Comparison of ENCODE assay signal across 22 cellular contexts in genomic region chr20:11429889-11430580, GRCh38.
A peak's percentile ranks its signal among the peaks of the same experiment; 100 is the strongest.
DNase-seq lines count a peak whose midpoint lies in the region; ATAC-seq and TF ChIP-seq lines count a peak whose summit lies in the region.
"Had no signal": no experiment of that assay in that cellular context is flagged by ENCODE, and none has a peak within 500 bp of the region (broad histone marks: within the 10 kb centered on the region; RNA-seq: fewer than 3 reads in every experiment).

No MANE protein-coding gene starts in this region.

- no peak overlapping the region for H3K4me2 ChIP-seq in neural cell (ENCODE audit: low read length)
- H3K4me2 ChIP-seq: KMS-11 had no signal

- H3K4me1 Mint-ChIP-seq in glutamatergic neuron (ENCODE audit: low read depth, unreplicated experiment), result peaks cover 3% of the 10 kb centered on the region
- H3K4me1 Mint-ChIP-seq in type B pancreatic cell (ENCODE audit: unreplicated experiment), result peaks cover 19% of the 10 kb centered on the region
- H3K4me1 Mint-ChIP-seq: CD4-positive, CD25-positive, alpha-beta regulatory T cell had no signal

- no peak for TF ChIP-seq EP300 in neural cell (conservative IDR thresholded peaks at IDR 0.05; ENCODE audit: poor library complexity, severe bottlenecking)

- H3K27ac ChIP-seq in cardiac muscle cell, result peak overlapping the region; percentile 34
- H3K27ac ChIP-seq in heart left ventricle, result no peak overlapping the region
- H3K27ac ChIP-seq in neural cell (ENCODE audit: low read length), result peak overlapping the region; percentile 28
- H3K27ac ChIP-seq: KMS-11, SK-N-MC had no signal

- no peaks in the 10 kb centered on the region for H3K4me1 ChIP-seq in cardiac muscle cell (ENCODE audit: low read depth)
- H3K4me1 ChIP-seq in heart left ventricle, result no peaks in the 10 kb centered on the region
- H3K4me1 ChIP-seq: BE2C had no signal

- no peaks in the 10 kb centered on the region for H3K27me3 ChIP-seq in cardiac muscle cell
- no peaks in the 10 kb centered on the region for H3K27me3 ChIP-seq in heart left ventricle
- H3K27me3 ChIP-seq in neural cell (ENCODE audit: insufficient read depth, low read depth, low read length), result no peaks in the 10 kb centered on the region
- H3K27me3 ChIP-seq: BE2C had no signal

- H3K9me2 ChIP-seq in neural cell (ENCODE audit: insufficient read depth, low read length), result no peaks in the 10 kb centered on the region

- H3K9me3 Mint-ChIP-seq in glutamatergic neuron (ENCODE audit: unreplicated experiment), result no peaks in the 10 kb centered on the region
- H3K9me3 Mint-ChIP-seq in type B pancreatic cell, result no peaks in the 10 kb centered on the region

- H3K4me3 Mint-ChIP-seq in glutamatergic neuron (ENCODE audit: unreplicated experiment) (no peak overlapping the region), type B pancreatic cell (peak overlapping the region; percentile 23)
- H3K4me3 Mint-ChIP-seq: CD4-positive, CD25-positive, alpha-beta regulatory T cell had no signal

- no peak for ATAC-seq in heart left ventricle
- ATAC-seq: HepG2 had no signal

- H3F3A ChIP-seq in neural cell (ENCODE audit: insufficient read depth, low read length, poor library complexity, severe bottlenecking), result no peaks in the 10 kb centered on the region

- H3K79me2 ChIP-seq in neural cell (replicated peaks; ENCODE audit: insufficient read depth, low read length), result no peaks in the 10 kb centered on the region

- peak in 1 of 2 donors; percentile 12 for DNase-seq in cardiac muscle cell (ENCODE audit: low read depth in 1 of 2, low spot score in 1 of 2)
- no peak for DNase-seq in heart left ventricle
- no peak for DNase-seq in glutamatergic neuron
- DNase-seq in type B pancreatic cell (ENCODE audit: extremely low spot score, unreplicated experiment), result no peak
- no peak for DNase-seq in activated CD4-positive, alpha-beta T cell treated with anti-CD3 and anti-CD28 coated beads, Interleukin-2, amount 50 U/mL, for 4 hours
- DNase-seq in SKM-1 (lab: John Stamatoyannopoulos, UW; ENCODE audit: unreplicated experiment), result no peak
- DNase-seq in activated naive CD4-positive, alpha-beta T cell treated with Interleukin-2 at 50 U/mL for 16 hours, result no peak
- DNase-seq: BE2C; CD4-positive, CD25-positive, alpha-beta regulatory T cell; COR-L47; DMS 273 treated with DMSO at 0.1 percent for 48 hours; GF-D8; NCI-H1048; NCI-H1436; NCI-H2029 treated with DMSO at 0.1 percent for 48 hours; NCI-H510A treated with DMSO at 0.1 percent for 48 hours; NCI-H82; Right ventricle myocardium superior had no signal

- H3K9me3 ChIP-seq in cardiac muscle cell (ENCODE audit: low read depth) (no peaks in the 10 kb centered on the region), heart left ventricle (no peaks in the 10 kb centered on the region), neural cell (ENCODE audit: low read length) (no peaks in the 10 kb centered on the region)
- H3K9me3 ChIP-seq: BE2C had no signal

- H3K27me3 Mint-ChIP-seq in glutamatergic neuron (ENCODE audit: unreplicated experiment), result peaks cover 2% of the 10 kb centered on the region
- H3K27me3 Mint-ChIP-seq in type B pancreatic cell, result no peaks in the 10 kb centered on the region
- H3K27me3 Mint-ChIP-seq: CD4-positive, CD25-positive, alpha-beta regulatory T cell had no signal

- peak overlapping the region; percentile 62 for H3K27ac Mint-ChIP-seq in glutamatergic neuron (ENCODE audit: unreplicated experiment)
- H3K27ac Mint-ChIP-seq in type B pancreatic cell, result peak overlapping the region; percentile 18

- H3K9ac ChIP-seq in neural cell (ENCODE audit: low read length), result no peak overlapping the region
- H3K9ac ChIP-seq: KMS-11 had no signal

- H3K36me3 ChIP-seq in cardiac muscle cell (no peaks in the 10 kb centered on the region), heart left ventricle (no peaks in the 10 kb centered on the region), neural cell (ENCODE audit: insufficient read depth, low read length) (no peaks in the 10 kb centered on the region)
- H3K36me3 ChIP-seq: BE2C had no signal

- H4K20me1 ChIP-seq in neural cell (ENCODE audit: insufficient read depth), result no peaks in the 10 kb centered on the region

- TF ChIP-seq RAD21 in neural cell (conservative IDR thresholded peaks at IDR 0.05), result peak; percentile 10

- TF ChIP-seq POLR2A in heart left ventricle (IDR thresholded peaks at IDR 0.05), result no peak

- no peaks in the 10 kb centered on the region for H3K36me3 Mint-ChIP-seq in glutamatergic neuron (ENCODE audit: unreplicated experiment)
- no peaks in the 10 kb centered on the region for H3K36me3 Mint-ChIP-seq in type B pancreatic cell
- H3K36me3 Mint-ChIP-seq: CD4-positive, CD25-positive, alpha-beta regulatory T cell had no signal

- intact Hi-C loops in heart left ventricle (cut with DNase I), result no loop called here

- H3K4me3 ChIP-seq in cardiac muscle cell (no peak overlapping the region), heart left ventricle (no peak overlapping the region), neural cell (ENCODE audit: low read length) (no peak overlapping the region)
- H3K4me3 ChIP-seq: SK-N-MC had no signal

- 78 to 86% (median 78%) methylated on average over 5 of the region's 5 CpGs for WGBS in heart left ventricle, 4 donors

- TF ChIP-seq CTCF in cardiac muscle cell (IDR thresholded peaks at IDR 0.05; ENCODE audit: low read depth, low read length) (no peak), heart left ventricle (IDR thresholded peaks at IDR 0.05) (no peak), glutamatergic neuron (IDR thresholded peaks at IDR 0.05; ENCODE audit: partially characterized antibody, unreplicated experiment) (no peak), neural cell (IDR thresholded peaks at IDR 0.05; ENCODE audit: poor library complexity, severe bottlenecking) (peak; percentile 40), type B pancreatic cell (conservative IDR thresholded peaks at IDR 0.05) (no peak)

- H2AFZ ChIP-seq in neural cell (ENCODE audit: low read depth, low read length), result no peak overlapping the region

TF ChIP-seq in neural cell, 6 proteins besides CTCF, POLR2A, EP300 and RAD21:
- TF ChIP-seq POLR2AphosphoS5 (IDR thresholded peaks at IDR 0.05) (peak; percentile 59), TAF1 (IDR thresholded peaks at IDR 0.05; ENCODE audit: low read depth) (no peak), MXI1 (conservative IDR thresholded peaks at IDR 0.05; ENCODE audit: poor library complexity, severe bottlenecking) (no peak), SMC3 (conservative IDR thresholded peaks at IDR 0.05; ENCODE audit: poor library complexity) (no peak), EZH2 (IDR thresholded peaks at IDR 0.05; ENCODE audit: borderline replicate concordance, insufficient read depth, low read length, poor library complexity, severe bottlenecking) (no peak), REST (IDR thresholded peaks at IDR 0.05; ENCODE audit: borderline replicate concordance) (no peak)

Comparison
In these comparisons a context has a peak if more than half of its experiments do, and no peak if none do; other contexts are left out.
1. H3K27ac ChIP-seq: peak in cardiac muscle cell (single experiment) and neural cell (single experiment); none in heart left ventricle (0 of 12).